1 cellular context compared by ENCODE assay signal in genomic region chr2:201656740-201657139, GRCh38.
TF ChIP-seq lines count a peak whose summit lies in the region.

No MANE protein-coding gene starts in this region.

TF ChIP-seq in HepG2, 621 proteins besides CTCF, POLR2A, EP300 and RAD21:
- TF ChIP-seq SUZ12 (IDR thresholded peaks at IDR 0.05; ENCODE audit: low read depth, low read length): no peak
